8 cellular contexts compared by ENCODE assay signal in genomic region chr17:40518401-40519088, GRCh38. TPM values are rescaled to one million over a fixed set of nuclear protein-coding genes. Genes with fewer than 3 reads are reported as not detected.
DNase-seq lines count a peak whose midpoint lies in the region; ATAC-seq and TF ChIP-seq lines count a peak whose summit lies in the region.

No MANE protein-coding gene starts in this region.

- H2AK9ac ChIP-seq in IMR-90 (replicated peaks; ENCODE audit: low read depth, low read length, poor library complexity): peak overlapping the region; percentile 53

- H3K36me3 ChIP-seq in CD8-positive, alpha-beta T cell (ENCODE audit: insufficient read depth, low read length): no peaks in the 10 kb centered on the region
- H3K36me3 ChIP-seq in IMR-90 (ENCODE audit: control insufficient read depth, insufficient read depth, low read length): no peaks in the 10 kb centered on the region
- no peaks in the 10 kb centered on the region for H3K36me3 ChIP-seq in right atrium auricular region
- H3K36me3 ChIP-seq in SJCRH30: no peaks in the 10 kb centered on the region

- peaks cover 5 to 10% of the 10 kb centered on the region in 2 experiments; a peak in 2 of 4 replicates for H3K79me1 ChIP-seq in IMR-90 (ENCODE audit: low read depth in 1 of 2, low read length in 2 of 2)

- H3K27ac Mint-ChIP-seq in CD8-positive, alpha-beta T cell: no peak overlapping the region

- no peak for DNase-seq in CD8-positive, alpha-beta T cell
- DNase-seq in IMR-90 (no peak), amniotic epithelial cell (ENCODE audit: low read depth) (peak; percentile 61), mesenteric fat pad (ENCODE audit: low spot score) (peak; percentile 74), SHP77 (lab: John Stamatoyannopoulos, UW) (no peak), right atrium auricular region (ENCODE audit: low spot score) (no peak), SJCRH30 (no peak)

- H3K4me2 ChIP-seq in IMR-90 (ENCODE audit: low read depth, low read length): no peak overlapping the region

- peaks cover 28% of the 10 kb centered on the region for H3K9me1 ChIP-seq in IMR-90 (ENCODE audit: insufficient read depth, low read length)

- no peak overlapping the region for H3K9ac ChIP-seq in IMR-90 (ENCODE audit: low read depth, low read length)

- no CpG with 5 or more reads among the region's 5 CpGs for WGBS in IMR-90 (ENCODE audit: extremely low coverage in 2 of 2, insufficient read length in 1 of 2), 2 experiments

- peak overlapping the region; percentile 6 to 74; a peak in 3 of 4 replicates for H4K8ac ChIP-seq in IMR-90 (ENCODE audit: low read depth in 2 of 2, low read length in 2 of 2)

- no peaks in the 10 kb centered on the region for H3K27me3 ChIP-seq in CD8-positive, alpha-beta T cell (ENCODE audit: insufficient read depth, low read length)
- no peaks in the 10 kb centered on the region for H3K27me3 ChIP-seq in IMR-90 (ENCODE audit: control insufficient read depth, insufficient read depth, low read length)
- no peaks in the 10 kb centered on the region for H3K27me3 ChIP-seq in right atrium auricular region
- H3K27me3 ChIP-seq in SJCRH30: no peaks in the 10 kb centered on the region; the same call in 1 of the 2 replicates

- TF ChIP-seq POLR2A in IMR-90 (IDR thresholded peaks at IDR 0.05; ENCODE audit: low read depth, low read length): no peak

- peak overlapping the region; percentile 51 for H3K4me3 Mint-ChIP-seq in CD8-positive, alpha-beta T cell

- in situ Hi-C loops in IMR-90 (cut with MboI; ENCODE audit: low sequenced_read_pairs): no loop called here

- H4K5ac ChIP-seq in IMR-90 (ENCODE audit: low read depth, low read length): peak overlapping the region; percentile 24; the same call in 1 of the 2 replicates

- H2BK120ac ChIP-seq in IMR-90 (ENCODE audit: low read depth, low read length): peak overlapping the region; percentile 79

- H4K91ac ChIP-seq in IMR-90 (ENCODE audit: insufficient read depth, low read depth, low read length): peak overlapping the region; percentile 76

- peak overlapping the region; percentile 78; the same call in 2 of the 3 replicates for H2BK15ac ChIP-seq in IMR-90 (ENCODE audit: low read depth, low read length)

- intact Hi-C loops in CD8-positive, alpha-beta T cell (cut with DNase I, micrococcal nuclease): loop anchor here in 1 of 2 experiments (1.0 to 5.0 kb wide), 2 partner anchors 15 to 76 kb away; partner anchors contain the start of gene IGFBP4
- intact Hi-C loops in IMR-90 (cut with micrococcal nuclease): no loop called here

- peak overlapping the region; percentile 87 for H2BK20ac ChIP-seq in IMR-90 (ENCODE audit: low read depth, low read length)

- POLR2A ChIA-PET in CD8-positive, alpha-beta T cell (lab: Charles Lee): interaction anchor here (0.6 to 2.7 kb wide), 5 partner anchors 9 to 1171 kb away, joined by 3 to 10 read pairs (median 5); no protein-coding TSS in a partner anchor
- POLR2A ChIA-PET in IMR-90 (lab: Charles Lee; ENCODE audit: unreplicated experiment): no interaction called here

- H3K27ac ChIP-seq in CD8-positive, alpha-beta T cell (ENCODE audit: low read depth, low read length): no peak overlapping the region
- H3K27ac ChIP-seq in IMR-90 (ENCODE audit: insufficient read depth, low read length): no peak overlapping the region; the same call in 1 of the 2 replicates
- H3K27ac ChIP-seq in right atrium auricular region: no peak overlapping the region
- no peak overlapping the region for H3K27ac ChIP-seq in SJCRH30

- peaks cover 46% of the 10 kb centered on the region for H3K4me1 ChIP-seq in CD8-positive, alpha-beta T cell (ENCODE audit: insufficient read depth, low read length)
- peaks cover 27% of the 10 kb centered on the region for H3K4me1 ChIP-seq in IMR-90 (ENCODE audit: control insufficient read depth, insufficient read depth, low read length)
- no peaks in the 10 kb centered on the region for H3K4me1 ChIP-seq in right atrium auricular region
- H3K4me1 ChIP-seq in SJCRH30: peaks cover 8% of the 10 kb centered on the region

- no peak for ATAC-seq in CD8-positive, alpha-beta T cell
- ATAC-seq in IMR-90 (ENCODE audit: low read depth) (no peak), GM21447 (IDR thresholded peaks at IDR 0.05; ENCODE audit: unreplicated experiment) (no peak)

- no peaks in the 10 kb centered on the region for H3K9me3 ChIP-seq in CD8-positive, alpha-beta T cell (ENCODE audit: low read length)
- no peaks in the 10 kb centered on the region for H3K9me3 ChIP-seq in IMR-90 (ENCODE audit: control insufficient read depth, insufficient read depth, low read length)
- no peaks in the 10 kb centered on the region for H3K9me3 ChIP-seq in right atrium auricular region
- H3K9me3 ChIP-seq in SJCRH30 (replicated peaks): no peaks in the 10 kb centered on the region

- CTCF ChIA-PET in CD8-positive, alpha-beta T cell (lab: Charles Lee): interaction anchor here (1.2 to 2.2 kb wide), 4 partner anchors 10 to 38 kb away, joined by 3 to 23 read pairs (median 9); no protein-coding TSS in a partner anchor
- CTCF ChIA-PET in IMR-90 (lab: Yijun Ruan, JAX): no interaction called here

- H3K27me3 Mint-ChIP-seq in CD8-positive, alpha-beta T cell (ENCODE audit: low read depth): peaks cover 4% of the 10 kb centered on the region

- H3K14ac ChIP-seq in IMR-90 (replicated peaks; ENCODE audit: low read depth, low read length): peak overlapping the region; percentile 84; the same call in 1 of the 2 replicates

- no peak overlapping the region; the same call in 1 of the 2 replicates for H3K18ac ChIP-seq in IMR-90 (ENCODE audit: low read depth, low read length)

- no peak for TF ChIP-seq RAD21 in IMR-90 (IDR thresholded peaks at IDR 0.05; ENCODE audit: low read length)

- H3K4me1 Mint-ChIP-seq in CD8-positive, alpha-beta T cell (ENCODE audit: low read depth): peaks cover 67% of the 10 kb centered on the region

- H3K56ac ChIP-seq in IMR-90 (ENCODE audit: extremely low read depth, insufficient read depth, low read length): no peak overlapping the region

- peak overlapping the region; percentile 18; the same call in 1 of the 2 replicates for H3K23ac ChIP-seq in IMR-90 (ENCODE audit: low read depth, low read length)

- BruUV-seq in IMR-90 (replicated peaks; lab: Mats Ljungman, UMichigan): no TSS peak

- H3K9me3 Mint-ChIP-seq in CD8-positive, alpha-beta T cell: no peaks in the 10 kb centered on the region

- H2AK5ac ChIP-seq in IMR-90 (ENCODE audit: low read depth, low read length): peak overlapping the region; percentile 67

- no peak overlapping the region for H3K4me3 ChIP-seq in CD8-positive, alpha-beta T cell (ENCODE audit: low read depth, low read length)
- H3K4me3 ChIP-seq in IMR-90 (ENCODE audit: insufficient read depth, low read depth, low read length) (no peak overlapping the region), right atrium auricular region (no peak overlapping the region), SJCRH30 (no peak overlapping the region)

- TF ChIP-seq CTCF in CD8-positive, alpha-beta T cell (IDR thresholded peaks at IDR 0.05): no peak
- TF ChIP-seq CTCF in IMR-90 (conservative IDR thresholded peaks at IDR 0.05; ENCODE audit: low read depth, low read length): no peak
- TF ChIP-seq CTCF in right atrium auricular region (IDR thresholded peaks at IDR 0.05): no peak

- peak overlapping the region; percentile 54 for H2AFZ ChIP-seq in IMR-90 (replicated peaks; ENCODE audit: low read length, poor library complexity)

- H2BK5ac ChIP-seq in IMR-90 (ENCODE audit: low read depth, low read length, poor library complexity, severe bottlenecking): peak overlapping the region; percentile 58

- dilution Hi-C loops in IMR-90 (cut with HindIII; ENCODE audit: low sequenced_read_pairs, unreplicated experiment): no loop called here

- H3K4ac ChIP-seq in IMR-90 (ENCODE audit: low read depth, low read length): peak overlapping the region; percentile 90

- peaks cover 4% of the 10 kb centered on the region for H3K36me3 Mint-ChIP-seq in CD8-positive, alpha-beta T cell

- H4K20me1 ChIP-seq in IMR-90 (ENCODE audit: insufficient read depth, low read length): no peaks in the 10 kb centered on the region

TF ChIP-seq in IMR-90, 13 proteins besides CTCF, POLR2A, EP300 and RAD21:
- TF ChIP-seq CEBPB (IDR thresholded peaks at IDR 0.05; ENCODE audit: low read depth, low read length): no peak
- TF ChIP-seq NFE2L2 (IDR thresholded peaks at IDR 0.05; ENCODE audit: low read depth, low read length): no peak
- no peak for TF ChIP-seq MXI1 (IDR thresholded peaks at IDR 0.05; ENCODE audit: borderline replicate concordance, low read depth, low read length)
TF ChIP-seq in IMR-90: peak in this region for 0.

RNA-seq across cellular contexts. Expression of gene TNS4, which starts 17.1 kb away (rescaled TPM):
- total RNA-seq in CD8-positive, alpha-beta T cell: 1 to 10 TPM; 1.9 to 2.9 TPM
- total RNA-seq in IMR-90 (2012; rRNA removed): 0.28 TPM in 1 of 2 replicates, not detected in the other
- polyA plus RNA-seq in IMR-90 (2012; rRNA removed): 0.07 TPM in 1 of 2 replicates, not detected in the other
- 0.07 and 0.08 TPM in 2 replicates for polyA plus RNA-seq in IMR-90 (2012; cell fraction: cytosol; rRNA removed)
- 0.33 and 0.57 TPM in 2 replicates for polyA plus RNA-seq in IMR-90 (2012; cell fraction: nucleus; rRNA removed; ENCODE audit: low replicate concordance)
- 0.16 TPM for total RNA-seq in mesenteric fat pad
- not detected for total RNA-seq in right atrium auricular region
- total RNA-seq in SJCRH30 (2014; rRNA removed; shearing (Covaris generic)): not detected in 2 replicates

RNA-seq across cellular contexts. Expression of gene CCR7, which starts 46.7 kb away (rescaled TPM):
- 100 to 1,000 TPM; 196 to 199 TPM for total RNA-seq in CD8-positive, alpha-beta T cell
- 0.28 and 0.36 TPM in 2 replicates for total RNA-seq in IMR-90 (2012; rRNA removed)
- 0.14 and 0.22 TPM in 2 replicates for polyA plus RNA-seq in IMR-90 (2012; rRNA removed)
- polyA plus RNA-seq in IMR-90 (2012; cell fraction: cytosol; rRNA removed): 0.16 TPM in 1 of 2 replicates, not detected in the other
- polyA plus RNA-seq in IMR-90 (2012; cell fraction: nucleus; rRNA removed; ENCODE audit: low replicate concordance): 0.23 and 0.39 TPM in 2 replicates
- 0.39 TPM for total RNA-seq in mesenteric fat pad
- total RNA-seq in right atrium auricular region: under 1 TPM in 1 of 2 donors, not detected in 1; 0.28 TPM
- total RNA-seq in SJCRH30 (2014; rRNA removed; shearing (Covaris generic)): 0.05 TPM in 1 of 2 replicates, not detected in the other

Comparison
In these comparisons a context has a peak if more than half of its experiments do, and no peak if none do; other contexts are left out.
1. DNase-seq: peak in amniotic epithelial cell (single experiment) and mesenteric fat pad (single experiment); none in CD8-positive, alpha-beta T cell (0 of 7), IMR-90 (single experiment), SHP77 (0 of 2), right atrium auricular region (single experiment) and SJCRH30 (0 of 2).
2. RNA of gene CCR7, which starts 46.7 kb away (total RNA-seq): 196 to 199 TPM in CD8-positive, alpha-beta T cell; 0.39 TPM in mesenteric fat pad (single experiment), 0.28 to 0.36 TPM in IMR-90, 0.28 TPM in right atrium auricular region and 0.05 TPM in SJCRH30; every median in the first group is over 100 times any median in the second.